8 cellular contexts compared by ENCODE assay signal in the genomic region with DNA sequence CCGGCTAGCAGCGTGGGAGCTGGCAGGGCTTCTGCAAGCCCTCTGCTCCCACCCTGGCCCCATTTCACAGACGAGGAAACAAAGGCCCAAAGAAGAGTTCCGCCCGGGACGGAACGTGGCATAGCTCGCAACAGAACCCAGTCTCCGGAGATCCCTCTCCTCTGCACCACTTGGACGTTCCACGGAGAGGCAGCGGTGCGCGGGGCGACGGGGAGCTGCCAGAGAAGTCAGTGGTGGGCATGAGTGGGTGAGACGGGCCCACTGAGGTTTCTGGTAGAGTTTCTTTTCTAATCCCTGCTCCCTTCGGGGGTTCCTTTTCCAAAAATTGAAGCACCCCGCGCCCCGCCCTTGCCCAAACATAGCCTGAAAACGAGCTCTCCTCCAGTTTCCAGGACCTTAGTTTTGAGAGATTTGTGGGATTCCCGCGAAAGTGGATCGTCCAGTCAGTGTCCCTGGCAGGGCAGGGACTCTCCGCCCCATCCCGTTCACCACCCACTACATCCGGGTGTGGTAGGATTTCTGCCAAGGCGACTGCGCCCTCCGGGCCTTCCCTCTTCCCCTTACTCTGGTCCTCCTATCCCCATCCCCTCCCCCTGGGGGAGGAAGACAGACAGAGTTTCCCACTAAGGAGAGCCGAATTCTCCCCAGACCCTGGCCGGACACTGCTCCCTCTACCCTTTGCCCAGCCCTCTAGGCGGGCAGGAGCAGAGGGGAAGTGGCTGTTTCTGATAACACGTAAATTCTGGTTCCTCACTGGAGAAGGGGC. TPM values are rescaled to one million over a fixed set of nuclear protein-coding genes. Genes with fewer than 3 reads are reported as not detected.
DNase-seq lines count a peak whose midpoint lies in the region; ATAC-seq and TF ChIP-seq lines count a peak whose summit lies in the region.

No MANE protein-coding gene starts in this region.

- intact Hi-C loops in transverse colon (cut with DNase I; ENCODE audit: low total_unique reads) = loop anchor here (2.0 kb wide), 1 partner anchor 63 kb away; no protein-coding TSS in a partner anchor

- peak; percentile 10 for TF ChIP-seq CTCF in endothelial cell (IDR thresholded peaks at IDR 0.05; ENCODE audit: unreplicated experiment)
- peak; percentile 36 for TF ChIP-seq CTCF in mesothelial cell of epicardium (IDR thresholded peaks at IDR 0.05; ENCODE audit: unreplicated experiment)
- TF ChIP-seq CTCF in transverse colon (IDR thresholded peaks at IDR 0.05) = peak in 4 of 5 experiments; percentile 18 to 41 (median 29)

- peak overlapping the region; percentile 85 for H3K4me3 Mint-ChIP-seq in endothelial cell (ENCODE audit: unreplicated experiment)
- H3K4me3 Mint-ChIP-seq in mesothelial cell of epicardium = peak overlapping the region; percentile 59

- H3K9me3 ChIP-seq in SJSA1 (replicated peaks) = no peaks in the 10 kb centered on the region
- H3K9me3 ChIP-seq in transverse colon = no peaks in the 10 kb centered on the region

- H3K4me1 ChIP-seq in SJSA1 (replicated peaks) = peaks cover 10% of the 10 kb centered on the region
- H3K4me1 ChIP-seq in transverse colon = peaks cover 11 to 40% (median 28%) of the 10 kb centered on the region in 4 donors

- WGBS in transverse colon (ENCODE audit: low coverage in 1 of 2), 2 donors = 2% methylated on average over 30 of the region's 35 CpGs; no CpG with 5 or more reads in 1 of the 2 donors

- H3K27me3 Mint-ChIP-seq in endothelial cell (ENCODE audit: unreplicated experiment) (peaks cover 4% of the 10 kb centered on the region), mesothelial cell of epicardium (ENCODE audit: low read depth) (peaks cover 7% of the 10 kb centered on the region)

- no peak overlapping the region for H3K27ac ChIP-seq in SJSA1
- H3K27ac ChIP-seq in transverse colon = peak overlapping the region; percentile 91 to 97 (median 93)

- TF ChIP-seq POLR2A in transverse colon (IDR thresholded peaks at IDR 0.05) = no peak

- no peaks in the 10 kb centered on the region for H3K36me3 ChIP-seq in SJSA1
- no peaks in the 10 kb centered on the region for H3K36me3 ChIP-seq in transverse colon

- no peaks in the 10 kb centered on the region for H3K9me3 Mint-ChIP-seq in endothelial cell (ENCODE audit: unreplicated experiment)
- H3K9me3 Mint-ChIP-seq in mesothelial cell of epicardium = no peaks in the 10 kb centered on the region

- H3K4me1 Mint-ChIP-seq in endothelial cell (ENCODE audit: unreplicated experiment) (peaks cover 29% of the 10 kb centered on the region), mesothelial cell of epicardium (peaks cover 26% of the 10 kb centered on the region)

- H3K27ac Mint-ChIP-seq in endothelial cell (ENCODE audit: unreplicated experiment) = no peak overlapping the region
- peak overlapping the region; percentile 13 for H3K27ac Mint-ChIP-seq in mesothelial cell of epicardium

- H3K27me3 ChIP-seq in SJSA1 (replicated peaks) (no peaks in the 10 kb centered on the region), transverse colon (no peaks in the 10 kb centered on the region)

- H3K36me3 Mint-ChIP-seq in endothelial cell (ENCODE audit: low read depth, unreplicated experiment) (no peaks in the 10 kb centered on the region), mesothelial cell of epicardium (no peaks in the 10 kb centered on the region)

- peak; percentile 7 to 19 for ATAC-seq in activated CD4-positive, CD25-positive, alpha-beta regulatory T cell treated with anti-CD3 and anti-CD28 coated beads, Interleukin-2, amount 50 U/mL, for 24 hours
- peak; percentile 19 for ATAC-seq in HG02870 (IDR thresholded peaks at IDR 0.05; ENCODE audit: unreplicated experiment)

- H3K4me3 ChIP-seq in SJSA1 (peak overlapping the region; percentile 62), transverse colon (peak overlapping the region; percentile 65 to 91 (median 80))

- no peak for DNase-seq in activated CD4-positive, CD25-positive, alpha-beta regulatory T cell treated with anti-CD3 and anti-CD28 coated beads, Interleukin-2, amount 50 U/mL, for 72 hours
- DNase-seq in SJSA1 (ENCODE audit: low read depth in 1 of 2, low spot score in 2 of 2) (peak; percentile 16 to 51), endothelial cell (ENCODE audit: low spot score) (no peak), mesothelial cell of epicardium (ENCODE audit: low spot score in 2 of 2, unreplicated experiment in 2 of 2) (no peak), transverse colon (peak; percentile 77), mesenteric fat pad (ENCODE audit: low spot score) (no peak)

- TF ChIP-seq EP300 in transverse colon (IDR thresholded peaks at IDR 0.05; ENCODE audit: low read depth) = no peak

- in situ Hi-C loops in transverse colon (cut with MboI; ENCODE audit: low pct_ligation_motif_present in 1 of 4, low pct_unique_long_range_greater_than_20kb in 1 of 4, low sequenced_read_pairs in 3 of 4) = loop anchor here in 2 of 4 donors (10.0 kb wide), 1 partner anchor 55 kb away; no protein-coding TSS in a partner anchor

RNA-seq across cellular contexts. Expression of gene NECTIN1, which starts 0.8 kb away (rescaled TPM):
- total RNA-seq in SJSA1 (2014; rRNA removed; shearing (Covaris generic)) = 1.3 and 2.3 TPM in 2 replicates
- 17.9 TPM for total RNA-seq in endothelial cell (ENCODE audit: unreplicated experiment)
- 45.3 to 46.8 TPM (median 45.5 TPM) in 3 replicates for total RNA-seq in mesothelial cell of epicardium
- 10 to 100 TPM; 11.0 to 71.2 (median 12.6) TPM for total RNA-seq in transverse colon
- total RNA-seq in mesenteric fat pad = 11.2 TPM

Comparison
In these comparisons a context has a peak if more than half of its experiments do, and no peak if none do; other contexts are left out.
1. DNase-seq: peak in SJSA1 (2 of 2) and transverse colon (single experiment); none in activated CD4-positive, CD25-positive, alpha-beta regulatory T cell treated with anti-CD3 and anti-CD28 coated beads, Interleukin-2, amount 50 U/mL, for 72 hours (single experiment), endothelial cell (single experiment), mesothelial cell of epicardium (0 of 2) and mesenteric fat pad (single experiment).
2. Peak in every context shown above with its lines, with median percentiles within 50 percentile points of each other: CTCF ChIP-seq.